ENCODE assay signal across 21 cellular contexts in genomic region chr2:39546409-39546808, GRCh38.
DNase-seq lines count a peak whose midpoint lies in the region; ATAC-seq, FAIRE-seq and TF ChIP-seq lines count a peak whose summit lies in the region.
"Had no signal": no experiment of that assay in that cellular context is flagged by ENCODE, and none has a peak within 500 bp of the region (broad histone marks: within the 10 kb centered on the region; RNA-seq: fewer than 3 reads in every experiment).

No MANE protein-coding gene starts in this region.

- H3K36me3 ChIP-seq in PC-3 (ENCODE audit: low read depth, low read length) (no peaks in the 10 kb centered on the region), mucosa of descending colon (ENCODE audit: low read depth) (no peaks in the 10 kb centered on the region), smooth muscle cell (ENCODE audit: low read depth) (no peaks in the 10 kb centered on the region)
- H3K36me3 ChIP-seq: BLaER1, HAP-1 had no signal

- no peak overlapping the region for H3K9ac ChIP-seq in PC-3 (ENCODE audit: low read length)
- no peak overlapping the region for H3K9ac ChIP-seq in smooth muscle cell (ENCODE audit: low read depth)
- H3K9ac ChIP-seq: BLaER1 had no signal

- no peaks in the 10 kb centered on the region for H3K9me2 ChIP-seq in PC-3 (replicated peaks; ENCODE audit: low read length)

- POLR2A ChIA-PET in PC-3 (lab: Charles Lee; ENCODE audit: unreplicated experiment) = no interaction called here

- H3K4me2 ChIP-seq in PC-3 (ENCODE audit: low read length) = peak overlapping the region; percentile 21; the same call in 1 of the 2 replicates
- H3K4me2 ChIP-seq in smooth muscle cell = no peak overlapping the region
- H3K4me2 ChIP-seq: BLaER1 had no signal

- BruUV-seq in PC-3 (replicated peaks; lab: Mats Ljungman, UMichigan) = no TSS peak

- TF ChIP-seq EP300 in Ishikawa (IDR thresholded peaks at IDR 0.05; ENCODE audit: borderline replicate concordance) = no peak

- ATAC-seq in PC-3 (no peak), mucosa of descending colon (peak; percentile 16)
- ATAC-seq: CD8-positive, alpha-beta T cell had no signal

- TF ChIP-seq CTCF in PC-3 (conservative IDR thresholded peaks at IDR 0.05; ENCODE audit: low read depth, low read length) (no peak), VCaP (conservative IDR thresholded peaks at IDR 0.05) (no peak), mucosa of descending colon (IDR thresholded peaks at IDR 0.05) (no peak), smooth muscle cell (IDR thresholded peaks at IDR 0.05; ENCODE audit: borderline replicate concordance, insufficient read depth, poor library complexity, severe bottlenecking) (no peak)

- H3K4me3 ChIP-seq in PC-3 (ENCODE audit: low read length) = no peak overlapping the region
- no peak overlapping the region for H3K4me3 ChIP-seq in mucosa of descending colon
- no peak overlapping the region for H3K4me3 ChIP-seq in smooth muscle cell
- H3K4me3 ChIP-seq: BLaER1, GM12878, HAP-1 had no signal

- no peaks in the 10 kb centered on the region for H4K20me1 ChIP-seq in PC-3 (ENCODE audit: low read length)
- no peaks in the 10 kb centered on the region for H4K20me1 ChIP-seq in smooth muscle cell (ENCODE audit: low read depth)
- H4K20me1 ChIP-seq: BLaER1 had no signal

- intact Hi-C loops in PC-3 (cut with micrococcal nuclease) (loop anchor here (2.0 kb wide), 1 partner anchor 16 kb away; no protein-coding TSS in a partner anchor), mucosa of descending colon (cut with DNase I, micrococcal nuclease) (no loop called here)

- H3K9me3 ChIP-seq in PC-3 (ENCODE audit: low read length) (peaks cover 12% of the 10 kb centered on the region), mucosa of descending colon (no peaks in the 10 kb centered on the region), smooth muscle cell (replicated peaks; ENCODE audit: low read depth) (no peaks in the 10 kb centered on the region)
- H3K9me3 ChIP-seq: BLaER1, Caco-2, HAP-1 had no signal

- H3K4me1 ChIP-seq in PC-3 (ENCODE audit: insufficient read depth, low read length) = peaks cover 26% of the 10 kb centered on the region
- peaks cover 11% of the 10 kb centered on the region for H3K4me1 ChIP-seq in mucosa of descending colon (ENCODE audit: low read depth)
- peaks cover 5% of the 10 kb centered on the region for H3K4me1 ChIP-seq in smooth muscle cell (ENCODE audit: low read depth)
- H3K4me1 ChIP-seq: BLaER1 had no signal

- DNase-seq in PC-3 (peak; percentile 40), mucosa of descending colon (no peak), smooth muscle cell (lab: John Stamatoyannopoulos, UW; ENCODE audit: unreplicated experiment) (no peak), GM19239 (ENCODE audit: insufficient read length, low spot score) (no peak), DMS53 (lab: John Stamatoyannopoulos, UW) (no peak)
- DNase-seq in activated CD4-positive, CD25-positive, alpha-beta regulatory T cell treated with anti-CD3 and anti-CD28 coated beads, Interleukin-2, amount 50 U/mL, for 72 hours = no peak
- DNase-seq: Caco-2; CD4-positive, CD25-positive, alpha-beta regulatory T cell; CD8-positive, alpha-beta T cell; DMS153; DMS79; GDM1; GOT3; HFFc6 had no signal

- 90% methylated on average over 4 of the region's 4 CpGs for WGBS in smooth muscle cell (ENCODE audit: low lambda C conversion rate)

- H3K27me3 ChIP-seq in PC-3 (ENCODE audit: low read length) = no peaks in the 10 kb centered on the region
- no peaks in the 10 kb centered on the region for H3K27me3 ChIP-seq in smooth muscle cell (ENCODE audit: low read depth)
- H3K27me3 ChIP-seq: BLaER1 had no signal

- no peak for FAIRE-seq in GM19239 (lab: Jason Lieb, UNC)
- FAIRE-seq: GM12878, H54 had no signal

- no peaks in the 10 kb centered on the region for H3K79me2 ChIP-seq in PC-3 (ENCODE audit: low read length)
- H3K79me2 ChIP-seq in smooth muscle cell (ENCODE audit: low read depth) = no peaks in the 10 kb centered on the region

- CTCF ChIA-PET in PC-3 (lab: Charles Lee) = interaction anchor here (0.6 kb wide), 1 partner anchor 48 kb away, joined by 3 read pairs; no protein-coding TSS in a partner anchor

- TF ChIP-seq RAD21 in Ishikawa (IDR thresholded peaks at IDR 0.05; ENCODE audit: low read depth) = no peak

- peaks cover 4% of the 10 kb centered on the region for H3F3A ChIP-seq in PC-3 (ENCODE audit: low read length, unreplicated experiment)
- no peaks in the 10 kb centered on the region for H3F3A ChIP-seq in smooth muscle cell (ENCODE audit: low read depth)

- H2AFZ ChIP-seq in PC-3 (ENCODE audit: low read length) = no peak overlapping the region
- no peak overlapping the region for H2AFZ ChIP-seq in smooth muscle cell (ENCODE audit: low read depth)

- H3K27ac ChIP-seq in PC-3 (ENCODE audit: low read length) (peak overlapping the region; percentile 42), VCaP (peak overlapping the region; percentile 37), smooth muscle cell (ENCODE audit: low read depth) (no peak overlapping the region)
- H3K27ac ChIP-seq: BLaER1, C4-2B had no signal

TF ChIP-seq in Ishikawa, 13 proteins besides CTCF, POLR2A, EP300 and RAD21:
- TF ChIP-seq CEBPB (IDR thresholded peaks at IDR 0.05) (peak; percentile 33; the same call in 1 of the 2 replicates), REST (IDR thresholded peaks at IDR 0.05; ENCODE audit: low read depth) (no peak), TAF1 (IDR thresholded peaks at IDR 0.05; ENCODE audit: low read depth) (no peak), USF1 (IDR thresholded peaks at IDR 0.05) (no peak), TEAD4 (IDR thresholded peaks at IDR 0.05) (no peak), TCF12 (IDR thresholded peaks at IDR 0.05; ENCODE audit: low read depth) (no peak), YY1 (IDR thresholded peaks at IDR 0.05; ENCODE audit: low read depth) (no peak), ZBTB7A (IDR thresholded peaks at IDR 0.05; ENCODE audit: low read depth) (no peak)
